Comparison of ENCODE assay signal across 8 cellular contexts in genomic region chr1:31788138-31788824, GRCh38. TPM values are rescaled to one million over a fixed set of nuclear protein-coding genes. Genes with fewer than 3 reads are reported as not detected.
DNase-seq lines count a peak whose midpoint lies in the region; ATAC-seq, FAIRE-seq and TF ChIP-seq lines count a peak whose summit lies in the region.

No MANE protein-coding gene starts in this region.

- ATAC-seq in HG02973 (IDR thresholded peaks at IDR 0.05; ENCODE audit: unreplicated experiment) = peak; percentile 63
- peak; percentile 77 to 80 for ATAC-seq in activated CD4-positive, CD25-positive, alpha-beta regulatory T cell treated with anti-CD3 and anti-CD28 coated beads, Interleukin-2, amount 50 U/mL, for 24 hours

- peak overlapping the region; percentile 71 to 77 for H3K4me3 ChIP-seq in kidney (ENCODE audit: low read length in 2 of 2)

- intact Hi-C loops in kidney (cut with DNase I) = no loop called here

- peak overlapping the region; percentile 29 to 81 for H3K27ac ChIP-seq in kidney (ENCODE audit: low read depth in 2 of 2, low read length in 2 of 2)

- no peak for TF ChIP-seq CTCF in kidney (IDR thresholded peaks at IDR 0.05; ENCODE audit: borderline replicate concordance, extremely low read depth, insufficient read depth)

- DNase-seq in NCI-H1436 (lab: John Stamatoyannopoulos, UW) (peak; percentile 77), NCI-H1436 treated with DMSO at 0.1 percent for 48 hours (lab: John Stamatoyannopoulos, UW) (no peak), NCI-H2227 treated with DMSO at 0.1 percent for 48 hours (lab: John Stamatoyannopoulos, UW) (peak; percentile 89), cerebellar cortex (ENCODE audit: low spot score) (peak; percentile 96), kidney (peak; percentile 98)
- peak; percentile 89 to 95 (median 93) for DNase-seq in stimulated activated CD4-positive, alpha-beta T cell treated with anti-CD3 and anti-CD28 coated beads, Interleukin-12 subunit alpha, Interleukin-12 subunit beta, amount 100 ng/mL, for 48 hours (ENCODE audit: low read depth in 2 of 3, low spot score in 1 of 3)

- H3K9me3 ChIP-seq in kidney (ENCODE audit: control insufficient read depth in 1 of 2, low read length in 2 of 2) = no peaks in the 10 kb centered on the region

- FAIRE-seq in kidney (lab: Jason Lieb, UNC) = no peak

- H3K9ac ChIP-seq in kidney (ENCODE audit: low read length in 2 of 2) = peak overlapping the region in 1 of 2 donors; percentile 67

- H3K4me1 ChIP-seq in kidney (ENCODE audit: control insufficient read depth in 1 of 2, insufficient read depth in 1 of 2, low read depth in 1 of 2, low read length in 2 of 2) = no peaks in the 10 kb centered on the region

- no peaks in the 10 kb centered on the region for H3K36me3 ChIP-seq in kidney (ENCODE audit: control insufficient read depth in 1 of 2, insufficient read depth in 2 of 2, low read length in 2 of 2)

RNA-seq across cellular contexts. Expression of gene ADGRB2, which starts 24.1 kb away (rescaled TPM):
- 3.2 TPM for total RNA-seq in kidney
- polyA plus RNA-seq in kidney (ENCODE audit: insufficient read depth, low read depth, low replicate concordance) = 5.3 TPM

RNA-seq across cellular contexts. Expression of gene SPOCD1, which starts 27.5 kb away (rescaled TPM):
- total RNA-seq in kidney = 0.98 TPM
- 0.22 TPM for polyA plus RNA-seq in kidney (ENCODE audit: insufficient read depth, low read depth, low replicate concordance)
